Comparison of ENCODE assay signal across 8 cellular contexts in the genomic region with DNA sequence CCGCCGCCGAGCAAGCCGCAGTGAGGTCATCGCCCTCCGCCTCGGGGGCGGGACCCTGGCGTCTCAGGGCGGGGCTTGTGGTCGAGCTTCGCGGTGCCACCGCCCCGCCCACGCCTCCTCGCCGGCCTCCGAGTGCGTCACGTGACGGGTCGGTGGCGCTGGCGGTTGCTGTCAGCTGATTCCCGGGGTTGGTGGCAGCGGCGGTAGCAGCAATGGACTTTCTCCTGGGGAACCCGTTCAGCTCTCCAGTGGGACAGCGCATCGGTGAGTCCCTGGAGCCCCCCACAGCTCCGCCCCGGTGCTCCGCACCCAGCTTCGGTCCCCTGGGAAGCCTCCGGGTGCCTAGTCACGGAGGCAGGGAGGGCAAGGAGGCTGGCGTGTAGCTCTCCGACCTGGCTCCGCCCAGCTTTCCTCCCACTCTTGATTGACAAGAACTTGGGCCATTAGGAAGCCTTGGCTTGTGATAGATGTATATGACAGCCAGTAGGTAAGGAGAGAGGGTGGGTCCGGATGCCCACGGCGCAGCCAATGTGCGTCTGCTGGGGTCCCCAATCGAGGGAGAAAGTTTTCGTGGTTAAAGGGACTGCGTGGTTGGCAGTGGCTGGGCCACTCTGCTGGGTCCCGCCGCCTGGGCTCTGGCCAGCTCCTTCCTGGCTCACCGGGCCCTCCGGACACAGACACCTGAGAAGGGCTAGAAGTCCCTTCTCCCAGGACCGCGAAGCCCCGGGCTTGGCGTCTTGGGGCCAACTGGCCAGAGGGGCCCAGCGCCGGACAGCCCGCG. TPM values are rescaled to one million over a fixed set of nuclear protein-coding genes. Genes with fewer than 3 reads are reported as not detected.
DNase-seq lines count a peak whose midpoint lies in the region; ATAC-seq, FAIRE-seq and TF ChIP-seq lines count a peak whose summit lies in the region.

A gene (plus strand): TSS at position 178 of the 781 bp plus-strand sequence. CDS start 35 bp downstream, at position 213.

- peak; percentile 98 for DNase-seq in AG20443 (ENCODE audit: low spot score)
- DNase-seq in NCI-H510A treated with DMSO at 0.1 percent for 48 hours (lab: John Stamatoyannopoulos, UW), result peak; percentile 89
- DNase-seq in activated CD4-positive, alpha-beta T cell treated with anti-CD3 and anti-CD28 coated beads for 24 hours (ENCODE audit: low read depth in 2 of 2), result peak; percentile 96 to 98
- no peak for DNase-seq in chondrocyte (ENCODE audit: low spot score)
- peak; percentile 99 for DNase-seq in kidney
- DNase-seq in stimulated activated CD4-positive, alpha-beta T cell treated with anti-CD3 and anti-CD28 coated beads, Interleukin-15, amount 100 ng/mL, for 24 hours, result peak; percentile 98

- peak within 1 kb of the TSS; percentile 97 for H3K27ac Mint-ChIP-seq in chondrocyte (ENCODE audit: unreplicated experiment)

- TF ChIP-seq CTCF in chondrocyte (IDR thresholded peaks at IDR 0.05) (no peak), kidney (IDR thresholded peaks at IDR 0.05; ENCODE audit: borderline replicate concordance, extremely low read depth, insufficient read depth) (no peak)

- peak; percentile 62 for FAIRE-seq in kidney (lab: Jason Lieb, UNC)

- H3K4me3 Mint-ChIP-seq in chondrocyte (ENCODE audit: unreplicated experiment), result peak within 1 kb of the TSS; percentile 81

- TF ChIP-seq POLR2A in GM19193 (IDR thresholded peaks at IDR 0.05; ENCODE audit: extremely low read depth, insufficient read depth, insufficient read length), result peak; percentile 63

- H3K4me1 ChIP-seq in kidney (ENCODE audit: control insufficient read depth in 1 of 2, insufficient read depth in 1 of 2, low read depth in 1 of 2, low read length in 2 of 2), result peaks cover 7 to 11% of the 10 kb centered on the region in 2 donors

- peak within 1 kb of the TSS; percentile 91 to 92 for H3K4me3 ChIP-seq in kidney (ENCODE audit: low read length in 2 of 2)

- no peaks in the 10 kb centered on the region for H3K27me3 Mint-ChIP-seq in chondrocyte (ENCODE audit: low read depth)

- no peaks in the 10 kb centered on the region for H3K9me3 ChIP-seq in kidney (ENCODE audit: control insufficient read depth in 1 of 2, low read length in 2 of 2)

- H3K36me3 ChIP-seq in kidney (ENCODE audit: control insufficient read depth in 1 of 2, insufficient read depth in 2 of 2, low read length in 2 of 2), result peaks cover 0 to 4% of the 10 kb centered on the region in 2 donors

- peak; percentile 97 for ATAC-seq in HG03439 (IDR thresholded peaks at IDR 0.05; ENCODE audit: unreplicated experiment)

- H3K27ac ChIP-seq in kidney (ENCODE audit: low read depth in 2 of 2, low read length in 2 of 2), result peak within 1 kb of the TSS; percentile 96 to 98

- intact Hi-C loops in kidney (cut with DNase I), result no loop called here

- H3K4me1 Mint-ChIP-seq in chondrocyte (ENCODE audit: low read depth), result peaks cover 26% of the 10 kb centered on the region

- H3K9ac ChIP-seq in kidney (ENCODE audit: low read length in 2 of 2), result peak within 1 kb of the TSS; percentile 89 to 93

- no peaks in the 10 kb centered on the region for H3K9me3 Mint-ChIP-seq in chondrocyte (ENCODE audit: low read depth)

- H3K36me3 Mint-ChIP-seq in chondrocyte (ENCODE audit: low read depth), result no peaks in the 10 kb centered on the region

RNA-seq across cellular contexts. Expression of the gene that starts here (rescaled TPM):
- total RNA-seq in chondrocyte (40.3 to 52.8 TPM (median 47.9 TPM) in 3 replicates), kidney (68.2 TPM)
- polyA plus RNA-seq in kidney (ENCODE audit: insufficient read depth, low read depth, low replicate concordance), result 67.0 TPM
